Comparison of ENCODE assay signal across 19 cellular contexts in the genomic region with DNA sequence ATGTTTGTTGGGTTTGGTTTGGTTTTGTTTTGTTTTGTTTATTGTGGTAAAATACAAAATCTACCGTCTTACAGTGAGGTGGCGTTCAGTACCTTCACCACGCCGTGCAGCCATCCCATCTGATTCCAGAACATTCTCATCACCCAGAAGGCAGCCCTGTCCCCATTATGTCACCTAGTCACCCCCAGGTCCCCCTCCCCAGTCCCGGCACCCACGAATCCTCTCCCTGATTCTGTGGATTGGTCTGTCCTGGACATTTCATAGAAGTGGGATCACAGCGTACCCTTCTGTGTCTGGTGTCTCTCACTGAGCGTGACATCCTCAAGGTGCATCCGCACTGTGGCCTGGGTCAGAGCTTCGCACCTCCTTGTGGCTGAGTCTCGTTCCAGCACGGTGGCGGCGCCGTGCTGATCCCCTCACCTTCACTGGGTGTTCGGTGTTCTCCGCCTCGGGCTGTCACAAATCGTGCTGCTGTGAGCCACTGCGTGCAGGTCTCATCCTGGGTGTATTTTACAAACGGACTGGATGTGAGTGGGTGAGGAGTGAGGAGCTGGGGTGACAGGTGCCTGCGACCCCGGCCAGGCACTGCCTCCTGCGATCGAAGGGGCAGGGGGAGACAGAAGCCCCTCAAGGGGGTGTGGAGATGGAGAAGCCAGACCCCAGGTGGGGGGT. TPM values are rescaled to one million over a fixed set of nuclear protein-coding genes. Genes with fewer than 3 reads are reported as not detected.
DNase-seq lines count a peak whose midpoint lies in the region; ATAC-seq and TF ChIP-seq lines count a peak whose summit lies in the region.
"Had no signal": no experiment of that assay in that cellular context is flagged by ENCODE, and none has a peak within 500 bp of the region (broad histone marks: within the 10 kb centered on the region; RNA-seq: fewer than 3 reads in every experiment).

No MANE protein-coding gene starts in this region.

- H3K4me3 Mint-ChIP-seq in stimulated activated naive CD8-positive, alpha-beta T cell treated with anti-CD3 and anti-CD28 coated beads, Interleukin-15, amount 100 ng/mL, for 72 hours = no peak overlapping the region
- H3K4me3 Mint-ChIP-seq in activated naive CD8-positive, alpha-beta T cell treated with anti-CD3 and anti-CD28 coated beads, Interleukin-2, amount 50 U/mL, for 24 hours = no peak overlapping the region
- no peak overlapping the region for H3K4me3 Mint-ChIP-seq in mesothelial cell of epicardium
- H3K4me3 Mint-ChIP-seq: activated T-cell treated with anti-CD3 and anti-CD28 coated beads, Interleukin-2, amount 50 U/mL, for 4 hours; CD4-positive, CD25-positive, alpha-beta regulatory T cell; naive thymus-derived CD8-positive, alpha-beta T cell had no signal

- DNase-seq in stimulated activated naive CD8-positive, alpha-beta T cell treated with anti-CD3 and anti-CD28 coated beads, Interleukin-15, Interleukin-2, amounts not matched to agents 100 U/mL and 50 U/mL, for 24 hours = no peak
- DNase-seq in stimulated activated naive CD8-positive, alpha-beta T cell treated with anti-CD3 and anti-CD28 coated beads, Interleukin-15, amount 100 ng/mL, for 72 hours = no peak
- DNase-seq in activated naive CD8-positive, alpha-beta T cell treated with anti-CD3 and anti-CD28 coated beads, Interleukin-2, amount 50 U/mL, for 24 hours = no peak
- DNase-seq in mesothelial cell of epicardium (ENCODE audit: low spot score in 2 of 2, unreplicated experiment in 2 of 2) (no peak), globus pallidus (ENCODE audit: low spot score) (no peak), D341Med (ENCODE audit: low spot score) (no peak)
- DNase-seq in stimulated activated CD4-positive, alpha-beta T cell treated with anti-CD3 and anti-CD28 coated beads, Interleukin-2, amount 100 ng/mL, for 24 hours = no peak
- DNase-seq: activated CD4-positive, alpha-beta T cell treated with anti-CD3 and anti-CD28 coated beads, Interleukin-2, amount 50 U/mL, for 48 hours; activated T-cell treated with anti-CD3 and anti-CD28 coated beads, Interleukin-2, amount 50 U/mL, for 4 hours; CD4-positive, CD25-positive, alpha-beta regulatory T cell; DMS79 treated with DMSO at 0.1 percent for 48 hours; hippocampal formation; naive thymus-derived CD8-positive, alpha-beta T cell; SIG-M5; stimulated activated CD4-positive, alpha-beta T cell treated with anti-CD3 and anti-CD28 coated beads, Interleukin-2, amount 100 ng/mL, for 48 hours; WERI-Rb-1 had no signal

- TF ChIP-seq CTCF in mesothelial cell of epicardium (IDR thresholded peaks at IDR 0.05; ENCODE audit: unreplicated experiment) = no peak

- H3K27me3 Mint-ChIP-seq in stimulated activated naive CD8-positive, alpha-beta T cell treated with anti-CD3 and anti-CD28 coated beads, Interleukin-15, amount 100 ng/mL, for 72 hours = no peaks in the 10 kb centered on the region
- no peaks in the 10 kb centered on the region for H3K27me3 Mint-ChIP-seq in activated naive CD8-positive, alpha-beta T cell treated with anti-CD3 and anti-CD28 coated beads, Interleukin-2, amount 50 U/mL, for 24 hours
- H3K27me3 Mint-ChIP-seq in mesothelial cell of epicardium (ENCODE audit: low read depth) = no peaks in the 10 kb centered on the region
- H3K27me3 Mint-ChIP-seq: CD4-positive, CD25-positive, alpha-beta regulatory T cell; naive thymus-derived CD8-positive, alpha-beta T cell had no signal

- ATAC-seq in stimulated activated naive CD8-positive, alpha-beta T cell treated with anti-CD3 and anti-CD28 coated beads, Interleukin-15, Interleukin-2, amounts not matched to agents 100 U/mL and 50 U/mL, for 24 hours = peak; percentile 8
- ATAC-seq in stimulated activated naive CD8-positive, alpha-beta T cell treated with anti-CD3 and anti-CD28 coated beads, Interleukin-15, amount 100 ng/mL, for 72 hours = no peak
- peak; percentile 3 for ATAC-seq in activated naive CD8-positive, alpha-beta T cell treated with anti-CD3 and anti-CD28 coated beads, Interleukin-2, amount 50 U/mL, for 24 hours
- no peak for ATAC-seq in GM19023 (IDR thresholded peaks at IDR 0.05; ENCODE audit: unreplicated experiment)

- H3K4me1 Mint-ChIP-seq in stimulated activated naive CD8-positive, alpha-beta T cell treated with anti-CD3 and anti-CD28 coated beads, Interleukin-15, amount 100 ng/mL, for 72 hours = peaks cover 7% of the 10 kb centered on the region
- no peaks in the 10 kb centered on the region for H3K4me1 Mint-ChIP-seq in activated naive CD8-positive, alpha-beta T cell treated with anti-CD3 and anti-CD28 coated beads, Interleukin-2, amount 50 U/mL, for 24 hours
- H3K4me1 Mint-ChIP-seq in mesothelial cell of epicardium = peaks cover 5% of the 10 kb centered on the region

- peak overlapping the region in 1 of 2 donors; percentile 77 for H3K27ac Mint-ChIP-seq in stimulated activated naive CD8-positive, alpha-beta T cell treated with anti-CD3 and anti-CD28 coated beads, Interleukin-15, amount 100 ng/mL, for 72 hours
- no peak overlapping the region for H3K27ac Mint-ChIP-seq in activated naive CD8-positive, alpha-beta T cell treated with anti-CD3 and anti-CD28 coated beads, Interleukin-2, amount 50 U/mL, for 24 hours
- H3K27ac Mint-ChIP-seq in mesothelial cell of epicardium = peak overlapping the region; percentile 67
- H3K27ac Mint-ChIP-seq: CD4-positive, CD25-positive, alpha-beta regulatory T cell had no signal

- peaks cover 7% of the 10 kb centered on the region for H3K36me3 Mint-ChIP-seq in activated naive CD8-positive, alpha-beta T cell treated with anti-CD3 and anti-CD28 coated beads, Interleukin-2, amount 50 U/mL, for 24 hours (ENCODE audit: low read depth)
- H3K36me3 Mint-ChIP-seq in mesothelial cell of epicardium = peaks cover 17% of the 10 kb centered on the region

- no peaks in the 10 kb centered on the region for H3K9me3 Mint-ChIP-seq in stimulated activated naive CD8-positive, alpha-beta T cell treated with anti-CD3 and anti-CD28 coated beads, Interleukin-15, amount 100 ng/mL, for 72 hours
- H3K9me3 Mint-ChIP-seq in activated naive CD8-positive, alpha-beta T cell treated with anti-CD3 and anti-CD28 coated beads, Interleukin-2, amount 50 U/mL, for 24 hours = no peaks in the 10 kb centered on the region
- H3K9me3 Mint-ChIP-seq in mesothelial cell of epicardium = no peaks in the 10 kb centered on the region
- H3K9me3 Mint-ChIP-seq: activated naive CD4-positive, alpha-beta T cell treated with anti-CD3 and anti-CD28 coated beads, Interleukin-2, amount 50 U/mL, for 72 hours; activated T-cell treated with anti-CD3 and anti-CD28 coated beads, Interleukin-2, amount 50 U/mL, for 4 hours; CD4-positive, CD25-positive, alpha-beta regulatory T cell had no signal

RNA-seq across cellular contexts. Expression of a gene that starts 0.6 kb away (rescaled TPM):
- total RNA-seq in mesothelial cell of epicardium = 2.3 to 3.5 TPM (median 2.6 TPM) in 3 replicates
- total RNA-seq: fibroblast of villous mesenchyme had no signal

RNA-seq across cellular contexts. Expression of a gene that starts 19.0 kb away (rescaled TPM):
- 58.3 to 61.1 TPM (median 59.5 TPM) in 3 replicates for total RNA-seq in mesothelial cell of epicardium

RNA-seq across cellular contexts. Expression of a gene that starts 32.3 kb away (rescaled TPM):
- total RNA-seq in mesothelial cell of epicardium = 53.7 to 54.9 TPM (median 53.9 TPM) in 3 replicates

RNA-seq across cellular contexts. Expression of a gene that starts 34.4 kb away (rescaled TPM):
- total RNA-seq in mesothelial cell of epicardium = 89.5 to 94.9 TPM (median 93.9 TPM) in 3 replicates

RNA-seq across cellular contexts. Expression of a gene that starts 37.9 kb away (rescaled TPM):
- 8.5 to 9.1 TPM (median 8.7 TPM) in 3 replicates for total RNA-seq in mesothelial cell of epicardium

Comparison
In these comparisons a context has a peak if more than half of its experiments do, and no peak if none do; other contexts are left out.
1. ATAC-seq: peak in stimulated activated naive CD8-positive, alpha-beta T cell treated with anti-CD3 and anti-CD28 coated beads, Interleukin-15, Interleukin-2, amounts not matched to agents 100 U/mL and 50 U/mL, for 24 hours (single experiment) and activated naive CD8-positive, alpha-beta T cell treated with anti-CD3 and anti-CD28 coated beads, Interleukin-2, amount 50 U/mL, for 24 hours (single experiment); none in stimulated activated naive CD8-positive, alpha-beta T cell treated with anti-CD3 and anti-CD28 coated beads, Interleukin-15, amount 100 ng/mL, for 72 hours (single experiment) and GM19023 (single experiment).